In the genomic region with DNA sequence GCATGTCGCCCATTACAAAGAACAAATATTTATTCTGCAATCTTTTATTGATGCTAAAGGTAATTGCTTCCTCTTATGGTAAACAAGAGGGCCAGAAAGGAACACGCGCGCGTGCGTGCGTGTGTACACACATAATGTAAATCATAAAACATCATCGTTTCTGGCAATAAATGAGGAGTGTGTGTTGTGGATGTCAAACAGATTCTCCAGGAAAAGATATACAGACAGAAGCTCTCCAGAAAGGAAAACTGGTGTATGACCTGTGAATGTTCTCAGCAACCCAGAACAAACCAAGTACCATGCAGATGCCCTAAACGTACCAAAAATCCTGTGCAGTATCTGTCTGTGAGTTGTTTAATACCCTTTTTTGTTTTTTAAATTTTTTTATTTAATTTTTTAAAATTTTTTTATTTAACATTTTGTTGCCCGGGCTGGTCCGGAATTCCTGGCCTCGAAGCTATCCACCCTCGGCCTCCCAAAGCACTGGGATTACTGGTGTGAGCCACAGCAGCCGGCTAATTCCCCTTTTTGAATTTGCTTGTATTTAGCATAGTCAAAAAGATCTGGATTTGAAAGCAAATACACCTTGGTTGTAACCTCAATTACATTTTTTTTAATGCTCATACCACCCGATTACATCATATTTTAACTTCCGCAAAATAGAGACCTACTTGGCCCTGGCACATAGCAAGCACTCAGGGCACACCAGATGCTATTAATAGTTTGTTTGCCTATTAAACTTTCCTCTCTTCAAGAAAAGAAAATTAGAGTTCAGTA, we compare ENCODE assay signal across 8 cellular contexts. TPM values are rescaled to one million over a fixed set of nuclear protein-coding genes. Genes with fewer than 3 reads are reported as not detected.
DNase-seq lines count a peak whose midpoint lies in the region; ATAC-seq and TF ChIP-seq lines count a peak whose summit lies in the region.

No MANE protein-coding gene starts in this region.

- peaks cover 4% of the 10 kb centered on the region for H3K36me3 Mint-ChIP-seq in T-helper 1 cell treated with Interleukin-12 subunit alpha and Interleukin-12 subunit beta and Interleukin-4 antibody, amounts not matched to agents 30 μg/mL and 1 μg/mL, for 36 hours (ENCODE audit: low read depth)

- peaks cover 5% of the 10 kb centered on the region; the same call in 1 of the 2 replicates for H3K36me3 ChIP-seq in SU-DHL-6 (ENCODE audit: low read length)
- H3K36me3 ChIP-seq in sigmoid colon, result no peaks in the 10 kb centered on the region

- H3K27ac Mint-ChIP-seq in T-helper 1 cell treated with Interleukin-12 subunit alpha and Interleukin-12 subunit beta and Interleukin-4 antibody, amounts not matched to agents 30 μg/mL and 1 μg/mL, for 36 hours, result peak overlapping the region; percentile 68

- DNase-seq in T-helper 1 cell (no peak), germinal center (ENCODE audit: low spot score) (peak; percentile 65), sigmoid colon (peak; percentile 57), kidney glomerular epithelial cell (lab: John Stamatoyannopoulos, UW) (no peak), NCI-H1048 (lab: John Stamatoyannopoulos, UW) (no peak)

- H3K27me3 Mint-ChIP-seq in T-helper 1 cell treated with Interleukin-12 subunit alpha and Interleukin-12 subunit beta and Interleukin-4 antibody, amounts not matched to agents 30 μg/mL and 1 μg/mL, for 36 hours (ENCODE audit: low read depth), result no peaks in the 10 kb centered on the region

- peaks cover 9% of the 10 kb centered on the region for H3K9me3 Mint-ChIP-seq in T-helper 1 cell treated with Interleukin-12 subunit alpha and Interleukin-12 subunit beta and Interleukin-4 antibody, amounts not matched to agents 30 μg/mL and 1 μg/mL, for 36 hours

- no peak for TF ChIP-seq EP300 in sigmoid colon (IDR thresholded peaks at IDR 0.05)

- intact Hi-C loops in sigmoid colon (cut with DNase I), result loop anchor here (2.0 to 5.0 kb wide), 2 partner anchors 34 to 53 kb away; a partner anchor contains a TSS

- peak overlapping the region; percentile 71 for H3K4me2 ChIP-seq in SU-DHL-6 (ENCODE audit: low read depth, low read length, poor library complexity, severe bottlenecking)

- peak overlapping the region; percentile 62 for H3K4me3 ChIP-seq in SU-DHL-6 (ENCODE audit: insufficient read depth, low read length, poor library complexity, severe bottlenecking)
- peak overlapping the region; percentile 60 to 98 (median 86) for H3K4me3 ChIP-seq in sigmoid colon

- H3K9me2 ChIP-seq in SU-DHL-6 (replicated peaks; ENCODE audit: insufficient read depth, low read length), result no peaks in the 10 kb centered on the region

- H3K27ac ChIP-seq in SU-DHL-6 (ENCODE audit: low read depth, low read length) (peak overlapping the region; percentile 58), sigmoid colon (peak overlapping the region; percentile 95 to 96 (median 96))

- peak overlapping the region; percentile 92 for H3K4me3 Mint-ChIP-seq in T-helper 1 cell treated with Interleukin-12 subunit alpha and Interleukin-12 subunit beta and Interleukin-4 antibody, amounts not matched to agents 30 μg/mL and 1 μg/mL, for 36 hours

- 15 to 33% methylated on average over 16 of the region's 16 CpGs for WGBS in sigmoid colon, 2 donors

- H3K27me3 ChIP-seq in SU-DHL-6 (ENCODE audit: low read length) (no peaks in the 10 kb centered on the region), sigmoid colon (no peaks in the 10 kb centered on the region)

- TF ChIP-seq CTCF in SU-DHL-6 (IDR thresholded peaks at IDR 0.05; ENCODE audit: insufficient read depth, low read length, poor library complexity, severe bottlenecking) (no peak), sigmoid colon (IDR thresholded peaks at IDR 0.05) (no peak)

- H4K20me1 ChIP-seq in SU-DHL-6 (ENCODE audit: low read depth, low read length), result no peaks in the 10 kb centered on the region

- H2AFZ ChIP-seq in SU-DHL-6 (ENCODE audit: low read depth, low read length, severe bottlenecking), result peak overlapping the region; percentile 78

- H3K9me3 ChIP-seq in SU-DHL-6 (ENCODE audit: insufficient read depth, low read length) (peaks cover 8% of the 10 kb centered on the region; the same call in 1 of the 2 replicates), sigmoid colon (no peaks in the 10 kb centered on the region)

- peaks cover 9% of the 10 kb centered on the region for H3K4me1 Mint-ChIP-seq in T-helper 1 cell treated with Interleukin-12 subunit alpha and Interleukin-12 subunit beta and Interleukin-4 antibody, amounts not matched to agents 30 μg/mL and 1 μg/mL, for 36 hours (ENCODE audit: low read depth)

- no peak for TF ChIP-seq POLR2A in sigmoid colon (IDR thresholded peaks at IDR 0.05)

- peaks cover 39% of the 10 kb centered on the region for H3K79me2 ChIP-seq in SU-DHL-6 (ENCODE audit: insufficient read depth, low read length)

- H3F3A ChIP-seq in SU-DHL-6 (ENCODE audit: insufficient read depth), result peaks cover 24% of the 10 kb centered on the region

- peaks cover 0 to 40% (median 35%) of the 10 kb centered on the region in 4 donors for H3K4me1 ChIP-seq in sigmoid colon

- no peak for ATAC-seq in HG02885 (IDR thresholded peaks at IDR 0.05; ENCODE audit: poor library complexity, unreplicated experiment)

- peak overlapping the region; percentile 90 for H3K9ac ChIP-seq in SU-DHL-6 (ENCODE audit: low read length)

RNA-seq across cellular contexts. Expression of a gene that starts 0.9 kb away (rescaled TPM):
- total RNA-seq in sigmoid colon, result 10 to 100 TPM; 31.4 to 45.7 (median 37.5) TPM
- polyA plus RNA-seq in sigmoid colon, result 10 to 100 TPM in 2 of 3 donors, 1 to 10 TPM in 1; 6.0 to 12.2 (median 10.8) TPM

RNA-seq across cellular contexts. Expression of a gene that starts 32.5 kb away (rescaled TPM):
- total RNA-seq in sigmoid colon, result 1,000 to 10,000 TPM; 2,556 to 7,534 (median 4,475) TPM
- 1,000 to 10,000 TPM; 2,796 to 4,045 (median 3,510) TPM for polyA plus RNA-seq in sigmoid colon

Comparison
In these comparisons a context has a peak if more than half of its experiments do, and no peak if none do; other contexts are left out.
1. DNase-seq: peak in germinal center (single experiment) and sigmoid colon (single experiment); none in T-helper 1 cell (0 of 5), kidney glomerular epithelial cell (single experiment) and NCI-H1048 (single experiment).